1 cellular context compared by ENCODE assay signal in genomic region chr3:42982645-42983412, GRCh38.
TF ChIP-seq lines count a peak whose summit lies in the region.

No MANE protein-coding gene starts in this region.

TF ChIP-seq in H1, 55 proteins besides CTCF, POLR2A, EP300 and RAD21:
- TF ChIP-seq TAF1 (IDR thresholded peaks at IDR 0.05; ENCODE audit: low read depth, low read length): no peak
- no peak for TF ChIP-seq RXRA (IDR thresholded peaks at IDR 0.05; ENCODE audit: insufficient read depth, low read depth, low read length)
- TF ChIP-seq, protein P1, sequence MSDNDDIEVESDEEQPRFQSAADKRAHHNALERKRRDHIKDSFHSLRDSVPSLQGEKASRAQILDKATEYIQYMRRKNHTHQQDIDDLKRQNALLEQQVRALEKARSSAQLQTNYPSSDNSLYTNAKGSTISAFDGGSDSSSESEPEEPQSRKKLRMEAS (IDR thresholded peaks at IDR 0.05): no peak
- TF ChIP-seq NANOG (IDR thresholded peaks at IDR 0.05; ENCODE audit: insufficient read depth, low read depth, low read length, poor library complexity, severe bottlenecking): no peak
- no peak for TF ChIP-seq TAF7 (optimal IDR thresholded peaks at IDR 0.05; ENCODE audit: borderline replicate concordance, low read depth, low read length)
- no peak for TF ChIP-seq JUND (IDR thresholded peaks at IDR 0.05; ENCODE audit: low read length)
- no peak for TF ChIP-seq FOSL1 (IDR thresholded peaks at IDR 0.05; ENCODE audit: insufficient read depth, low read depth, low read length)
- TF ChIP-seq BCL11A (IDR thresholded peaks at IDR 0.05; ENCODE audit: low read depth in 2 of 2, low read length in 2 of 2): no peak
- no peak for TF ChIP-seq CREB1 (IDR thresholded peaks at IDR 0.05)
- TF ChIP-seq CHD2 (IDR thresholded peaks at IDR 0.05; ENCODE audit: low read length): no peak
- TF ChIP-seq CEBPB (IDR thresholded peaks at IDR 0.05; ENCODE audit: low read depth, low read length): no peak
- no peak for TF ChIP-seq POU5F1 (IDR thresholded peaks at IDR 0.05; ENCODE audit: low read depth, low read length)
- no peak for TF ChIP-seq SUZ12 (IDR thresholded peaks at IDR 0.05; ENCODE audit: low read length)
- no peak for TF ChIP-seq YY1 (IDR thresholded peaks at IDR 0.05; ENCODE audit: low read depth, low read length)
- no peak for TF ChIP-seq CTBP2 (IDR thresholded peaks at IDR 0.05; ENCODE audit: borderline replicate concordance, insufficient read depth, insufficient read length, low read length)
- TF ChIP-seq, protein P2, sequence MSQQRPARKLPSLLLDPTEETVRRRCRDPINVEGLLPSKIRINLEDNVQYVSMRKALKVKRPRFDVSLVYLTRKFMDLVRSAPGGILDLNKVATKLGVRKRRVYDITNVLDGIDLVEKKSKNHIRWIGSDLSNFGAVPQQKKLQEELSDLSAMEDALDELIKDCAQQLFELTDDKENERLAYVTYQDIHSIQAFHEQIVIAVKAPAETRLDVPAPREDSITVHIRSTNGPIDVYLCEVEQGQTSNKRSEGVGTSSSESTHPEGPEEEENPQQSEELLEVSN (IDR thresholded peaks at IDR 0.05): no peak
